In the genomic region with DNA sequence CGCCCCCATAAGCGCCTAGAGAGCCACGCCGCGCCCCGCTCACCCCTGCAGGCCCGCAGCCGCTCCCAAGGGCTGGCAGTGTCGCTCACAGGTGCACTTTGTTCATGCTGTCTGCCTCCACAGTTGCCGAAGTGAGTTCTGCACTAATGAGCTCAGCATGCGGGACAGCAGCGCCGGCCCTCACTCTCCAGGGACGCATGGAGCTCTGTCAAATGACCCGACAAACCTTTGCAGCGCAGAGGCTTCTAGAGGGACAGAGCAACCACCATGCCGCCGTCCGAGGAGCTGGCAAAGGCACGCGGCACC, we compare ENCODE assay signal across 35 cellular contexts.
"Had no signal": no experiment of that assay in that cellular context is flagged by ENCODE, and none has a peak within 500 bp of the region (broad histone marks: within the 10 kb centered on the region; RNA-seq: fewer than 3 reads in every experiment).

No MANE protein-coding gene starts in this region.

- H3K27me3 ChIP-seq: MG63 had no signal

- H3K9ac ChIP-seq: KMS-11 had no signal

- H3K36me3 ChIP-seq: MG63 had no signal

- DNase-seq: Karpas-422, Kasumi-1, KG1, MG63, MM.1S, MV-4-11, NCI-H1048, NCI-H1092, NCI-H1092 treated with DMSO at 0.1 percent for 48 hours, NCI-H1105, NCI-H1105 treated with DMSO at 0.1 percent for 48 hours, NCI-H1417, NCI-H1417 treated with DMSO at 0.1 percent for 48 hours, NCI-H1436, NCI-H1436 treated with DMSO at 0.1 percent for 48 hours, NCI-H146, NCI-H1694, NCI-H1694 treated with DMSO at 0.1 percent for 48 hours, NCI-H187, NCI-H187 treated with DMSO at 0.1 percent for 48 hours, NCI-H1930, NCI-H2029, NCI-H2029 treated with DMSO at 0.1 percent for 48 hours, NCI-H2081, NCI-H2081 treated with DMSO at 0.1 percent for 48 hours, NCI-H2107, NCI-H2171, NCI-H2171 treated with DMSO at 0.1 percent for 48 hours, NCI-H2227 treated with DMSO at 0.1 percent for 48 hours, NCI-H226, NCI-H345, NCI-H446, NCI-H446 treated with DMSO at 0.1 percent for 48 hours, NCI-H510A had no signal

- H3K27ac ChIP-seq: KMS-11 had no signal

- H3K4me2 ChIP-seq: KMS-11 had no signal

- H3K4me3 ChIP-seq: MG63 had no signal

- H3K9me3 ChIP-seq: MG63 had no signal
